Comparison of ENCODE assay signal across 17 cellular contexts in the genomic region with DNA sequence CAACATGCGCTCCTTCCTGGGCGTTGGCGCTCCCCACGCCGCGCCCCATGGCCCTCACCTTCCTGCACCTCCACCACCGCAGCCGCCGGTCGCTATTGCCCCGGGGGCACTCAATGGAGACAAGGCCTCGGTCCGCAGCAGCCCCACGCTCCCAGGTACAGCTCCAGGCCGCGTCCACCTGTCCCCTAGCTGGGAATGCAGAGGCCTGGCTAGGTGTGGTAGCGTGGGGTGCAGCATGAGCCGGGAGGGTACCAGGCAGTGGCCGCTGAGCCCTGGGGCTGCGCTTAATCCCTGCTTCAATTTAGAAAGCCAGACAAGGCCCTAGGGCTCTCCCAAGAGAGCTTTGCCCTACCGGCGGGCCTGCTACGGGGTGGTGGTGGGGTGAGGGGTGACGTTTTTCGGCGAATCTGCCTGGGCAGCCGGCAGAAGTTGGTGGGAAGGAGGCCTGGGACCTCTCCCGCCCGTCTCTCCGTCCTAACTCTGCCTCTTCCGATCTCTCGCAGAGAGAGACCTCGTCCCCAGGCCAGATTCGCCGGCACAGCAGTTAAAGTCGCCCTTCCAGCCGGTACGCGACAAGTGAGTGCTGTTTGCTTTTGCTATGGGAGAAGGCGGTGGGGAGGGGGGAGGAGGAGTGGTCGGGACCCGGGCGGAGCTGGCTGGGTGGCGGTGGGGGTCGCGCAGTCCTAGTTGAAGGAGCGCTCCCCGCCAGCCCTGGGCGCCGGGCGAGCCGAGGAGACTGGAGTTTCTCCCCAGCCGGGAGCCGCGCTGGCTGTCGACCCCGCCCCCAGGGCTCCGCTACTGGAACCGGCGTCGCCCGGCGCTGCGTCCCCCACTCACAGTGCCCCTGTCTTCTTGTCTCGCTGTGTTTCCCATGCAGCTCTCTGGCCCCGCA. TPM values are rescaled to one million over a fixed set of nuclear protein-coding genes. Genes with fewer than 3 reads are reported as not detected.
DNase-seq lines count a peak whose midpoint lies in the region; ATAC-seq and TF ChIP-seq lines count a peak whose summit lies in the region.
"Had no signal": no experiment of that assay in that cellular context is flagged by ENCODE, and none has a peak within 500 bp of the region (broad histone marks: within the 10 kb centered on the region; RNA-seq: fewer than 3 reads in every experiment).

No MANE protein-coding gene starts in this region.

- H3K9me3 Mint-ChIP-seq in glutamatergic neuron (ENCODE audit: unreplicated experiment): peaks cover 24% of the 10 kb centered on the region
- no peaks in the 10 kb centered on the region for H3K9me3 Mint-ChIP-seq in neural crest cell

- H3K27ac Mint-ChIP-seq in glutamatergic neuron (ENCODE audit: unreplicated experiment) (no peak overlapping the region), neural crest cell (ENCODE audit: unreplicated experiment) (no peak overlapping the region)
- H3K27ac Mint-ChIP-seq: activated T-helper 1 cell treated with anti-CD3 and anti-CD28 coated beads, Interleukin-12 subunit alpha, Interleukin-12 subunit beta, Interleukin-2, Interleukin-4 antibody, amounts not matched to agents 30 ng/mL and 10 ng/mL and 1 ng/mL, durations not matched to agents 14 hours and 24 hours and 36 hours; CD14-positive monocyte had no signal

- DNase-seq in Daoy (ENCODE audit: low read depth) (peak; percentile 67), M059J (ENCODE audit: low read depth) (peak; percentile 26), glutamatergic neuron (peak; percentile 78), neural crest cell (ENCODE audit: low read depth, low spot score) (no peak), NCI-H510A (lab: John Stamatoyannopoulos, UW) (no peak), A172 (ENCODE audit: low spot score) (no peak), activated T-cell treated with anti-CD3 and anti-CD28 coated beads for 4 hours (no peak)
- DNase-seq: activated CD4-positive, alpha-beta T cell treated with anti-CD3 and anti-CD28 coated beads for 48 hours; brain microvascular endothelial cell; psoas muscle; stimulated activated CD4-positive, alpha-beta T cell treated with anti-CD3 and anti-CD28 coated beads, Interleukin-1b, Interleukin-23, amount 100 ng/mL, for 48 hours had no signal

- no peak for ATAC-seq in HG03097 (IDR thresholded peaks at IDR 0.05; ENCODE audit: low FRiP score, unreplicated experiment)
- ATAC-seq: psoas muscle had no signal

- peaks cover 20% of the 10 kb centered on the region for H3K36me3 Mint-ChIP-seq in glutamatergic neuron (ENCODE audit: unreplicated experiment)
- H3K36me3 Mint-ChIP-seq in neural crest cell (ENCODE audit: low read depth): peaks cover 10% of the 10 kb centered on the region

- peak overlapping the region; percentile 86 for H3K4me3 Mint-ChIP-seq in glutamatergic neuron (ENCODE audit: unreplicated experiment)
- peak overlapping the region; percentile 63 for H3K4me3 Mint-ChIP-seq in neural crest cell
- H3K4me3 Mint-ChIP-seq: activated T-helper 1 cell treated with anti-CD3 and anti-CD28 coated beads, Interleukin-12 subunit alpha, Interleukin-12 subunit beta, Interleukin-2, Interleukin-4 antibody, amounts not matched to agents 30 ng/mL and 10 ng/mL and 1 ng/mL, durations not matched to agents 14 hours and 24 hours and 36 hours had no signal

- H3K4me1 Mint-ChIP-seq in glutamatergic neuron (ENCODE audit: low read depth, unreplicated experiment): peaks cover 17% of the 10 kb centered on the region
- peaks cover 40% of the 10 kb centered on the region for H3K4me1 Mint-ChIP-seq in neural crest cell
- H3K4me1 Mint-ChIP-seq: CD14-positive monocyte had no signal

- H3K27me3 Mint-ChIP-seq in glutamatergic neuron (ENCODE audit: unreplicated experiment): peaks cover 45% of the 10 kb centered on the region
- H3K27me3 Mint-ChIP-seq in neural crest cell (ENCODE audit: low read depth): peaks cover 82% of the 10 kb centered on the region

- no peak for TF ChIP-seq CTCF in glutamatergic neuron (IDR thresholded peaks at IDR 0.05; ENCODE audit: partially characterized antibody, unreplicated experiment)
- no peak for TF ChIP-seq CTCF in neural crest cell (conservative IDR thresholded peaks at IDR 0.05)

RNA-seq across cellular contexts. Expression of a gene that starts 4.7 kb away (rescaled TPM):
- 14.1 and 19.0 TPM in 2 replicates for total RNA-seq in Daoy (2014; rRNA removed; shearing (Covaris generic))
- total RNA-seq in M059J (2014; rRNA removed; shearing (Covaris generic)): 9.3 and 23.8 TPM in 2 replicates
- total RNA-seq in glutamatergic neuron (ENCODE audit: unreplicated experiment) (69.3 TPM), neural crest cell (24.8 and 26.1 TPM in 2 replicates)
- total RNA-seq in A172 (2014; rRNA removed; shearing (Covaris generic)): 5.4 and 6.8 TPM in 2 replicates
- total RNA-seq: activated T-helper 1 cell treated with anti-CD3 and anti-CD28 coated beads, Interleukin-12 subunit alpha, Interleukin-12 subunit beta, Interleukin-2, Interleukin-4 antibody, amounts not matched to agents 30 ng/mL and 10 ng/mL and 1 ng/mL, durations not matched to agents 14 hours and 24 hours and 36 hours; G401; mononuclear cell; psoas muscle; T-helper 2 cell treated with Interferon-gamma antibody and Interleukin-4, amounts not matched to agents 100 ng/mL and 5 ng/mL, for 36 hours had no signal

Comparison
In these comparisons a context has a peak if more than half of its experiments do, and no peak if none do; other contexts are left out.
1. DNase-seq: peak in Daoy (single experiment), M059J (single experiment) and glutamatergic neuron (single experiment); none in neural crest cell (single experiment), NCI-H510A (single experiment), A172 (single experiment) and activated T-cell treated with anti-CD3 and anti-CD28 coated beads for 4 hours (single experiment).